Comparison of ENCODE assay signal across 8 cellular contexts in the genomic region with DNA sequence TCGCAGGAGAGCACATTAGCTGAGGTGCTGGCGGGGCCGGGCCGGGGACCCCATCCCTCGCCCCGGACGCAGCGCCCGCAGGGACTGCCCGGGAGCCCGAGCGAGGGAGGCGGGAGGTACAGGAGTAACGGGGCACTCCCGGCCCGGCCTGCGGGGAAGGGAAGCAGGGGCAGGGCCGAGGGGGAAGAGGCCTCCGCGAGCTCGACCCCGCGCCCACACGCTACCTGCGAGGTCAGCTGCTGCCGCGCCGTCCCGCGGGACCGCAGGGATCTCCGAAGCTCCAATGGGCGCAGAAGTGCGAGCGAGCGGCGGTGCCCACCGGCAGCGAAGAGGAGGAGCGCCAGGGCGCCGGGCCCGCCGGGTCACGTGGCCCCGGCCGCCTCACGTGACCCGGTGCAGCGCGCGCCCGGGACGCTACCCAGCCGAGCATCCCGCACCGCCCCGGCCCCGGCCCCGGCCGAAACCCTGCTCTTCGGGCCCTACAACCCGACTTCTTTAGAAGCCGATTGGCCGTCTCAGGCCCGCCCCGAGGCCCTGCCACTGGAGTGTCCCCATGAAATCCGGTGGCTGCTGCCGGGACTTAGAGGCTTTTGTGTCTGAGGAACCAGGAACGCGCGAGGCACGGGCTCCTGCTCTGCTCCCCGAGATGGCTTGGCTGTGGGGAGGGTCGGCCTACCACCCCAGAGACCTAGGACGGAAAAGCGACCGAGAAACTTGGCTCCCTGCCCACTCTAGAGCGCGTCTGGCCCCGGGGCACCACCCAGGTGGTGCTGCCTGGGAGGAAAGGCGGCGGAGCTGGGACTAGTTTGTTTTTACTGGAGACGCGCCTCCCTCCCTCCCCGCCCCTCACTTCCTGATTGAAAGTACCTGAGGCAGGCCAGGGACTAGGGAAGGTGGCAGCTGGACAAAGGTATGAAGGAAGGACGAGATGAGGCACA. TPM values are rescaled to one million over a fixed set of nuclear protein-coding genes. Genes with fewer than 3 reads are reported as not detected.
DNase-seq lines count a peak whose midpoint lies in the region; ATAC-seq and TF ChIP-seq lines count a peak whose summit lies in the region.

Gene RCBTB1 (minus strand): TSS at position 339 of the 938 bp plus-strand sequence. CDS start 18,279 bp downstream, outside the sequence.

- no peaks in the 10 kb centered on the region for H3K27me3 Mint-ChIP-seq in activated T-cell treated with anti-CD3 and anti-CD28 coated beads, Interleukin-2, amount 50 U/mL, for 72 hours (ENCODE audit: low read depth)

- H3K27ac ChIP-seq in esophagus squamous epithelium (peak within 1 kb of the TSS; percentile 80 to 90 (median 88)), muscle layer of duodenum (ENCODE audit: low read length) (no peak within 1 kb of the TSS)

- H3K4me1 Mint-ChIP-seq in activated T-cell treated with anti-CD3 and anti-CD28 coated beads, Interleukin-2, amount 50 U/mL, for 72 hours (ENCODE audit: low read depth) = peaks cover 37% of the 10 kb centered on the region

- H3K4me1 ChIP-seq in esophagus squamous epithelium = peaks cover 5 to 56% (median 17%) of the 10 kb centered on the region in 3 donors
- H3K4me1 ChIP-seq in muscle layer of duodenum (ENCODE audit: control insufficient read depth in 1 of 2, insufficient read depth in 2 of 2, low read length in 2 of 2) = peaks cover 4 to 7% of the 10 kb centered on the region in 2 donors

- H3K9me3 ChIP-seq in esophagus squamous epithelium (no peaks in the 10 kb centered on the region), muscle layer of duodenum (ENCODE audit: control insufficient read depth in 1 of 2, low read length in 2 of 2) (no peaks in the 10 kb centered on the region)

- H3K36me3 ChIP-seq in esophagus squamous epithelium (peaks cover 0 to 3% (median 0%) of the 10 kb centered on the region in 3 donors), muscle layer of duodenum (ENCODE audit: control insufficient read depth in 1 of 2, insufficient read depth in 2 of 2, low read length in 2 of 2) (no peaks in the 10 kb centered on the region)

- peaks cover 3 to 5% of the 10 kb centered on the region in 2 donors for H3K36me3 Mint-ChIP-seq in activated T-cell treated with anti-CD3 and anti-CD28 coated beads, Interleukin-2, amount 50 U/mL, for 72 hours (ENCODE audit: insufficient read depth in 2 of 2)

- peak within 1 kb of the TSS; percentile 95 to 97 for H3K4me3 Mint-ChIP-seq in activated T-cell treated with anti-CD3 and anti-CD28 coated beads, Interleukin-2, amount 50 U/mL, for 72 hours

- TF ChIP-seq CTCF in esophagus squamous epithelium (IDR thresholded peaks at IDR 0.05) = no peak

- DNase-seq in COR-L47 (lab: John Stamatoyannopoulos, UW) (peak; percentile 67), HK-2 (ENCODE audit: unreplicated experiment) (peak; percentile 59), OCI-M1 (lab: John Stamatoyannopoulos, UW) (peak; percentile 81), esophagus squamous epithelium (lab: John Stamatoyannopoulos, UW) (no peak)
- peak; percentile 79 to 80 for DNase-seq in activated T-cell treated with anti-CD3 and anti-CD28 coated beads, Interleukin-2, amount 50 U/mL, for 72 hours
- peak; percentile 35 for DNase-seq in stimulated activated CD8-positive, alpha-beta memory T cell treated with anti-CD3 and anti-CD28 coated beads, Interleukin-7, amount 100 ng/mL, for 24 hours (ENCODE audit: low read depth)

- peak in 2 of 4 donors; percentile 38 to 57 for TF ChIP-seq POLR2A in esophagus squamous epithelium (IDR thresholded peaks at IDR 0.05)

- H3K4me3 ChIP-seq in esophagus squamous epithelium (peak within 1 kb of the TSS; percentile 68 to 97 (median 78)), muscle layer of duodenum (ENCODE audit: low read depth in 1 of 2, low read length in 2 of 2) (peak within 1 kb of the TSS; percentile 75 to 94)

- H3K27ac Mint-ChIP-seq in activated T-cell treated with anti-CD3 and anti-CD28 coated beads, Interleukin-2, amount 50 U/mL, for 72 hours = peak within 1 kb of the TSS; percentile 97

- H3K27me3 ChIP-seq in esophagus squamous epithelium (no peaks in the 10 kb centered on the region), muscle layer of duodenum (ENCODE audit: low read depth, low read length) (no peaks in the 10 kb centered on the region)

- 0 to 2% methylated on average over 9 to 10 of the region's 87 CpGs for WGBS in esophagus squamous epithelium, 2 donors

- no peaks in the 10 kb centered on the region for H3K9me3 Mint-ChIP-seq in activated T-cell treated with anti-CD3 and anti-CD28 coated beads, Interleukin-2, amount 50 U/mL, for 72 hours

- intact Hi-C loops in esophagus squamous epithelium (cut with DNase I) = no loop called here

- peak; percentile 88 for ATAC-seq in GM19455 (IDR thresholded peaks at IDR 0.05; ENCODE audit: unreplicated experiment)
- peak; percentile 97 to 98 for ATAC-seq in activated T-cell treated with anti-CD3 and anti-CD28 coated beads, Interleukin-2, amount 50 U/mL, for 72 hours (replicated peaks in 1 of 2)

RNA-seq across cellular contexts. Expression of gene RCBTB1, which starts in this region (rescaled TPM):
- total RNA-seq in activated T-cell treated with anti-CD3 and anti-CD28 coated beads, Interleukin-2, amount 50 U/mL, for 72 hours = 10 to 100 TPM; 23.8 to 26.9 TPM
- 10 to 100 TPM in 1 of 4 donors, 1 to 10 TPM in 3; 2.0 to 15.1 (median 5.7) TPM for total RNA-seq in esophagus squamous epithelium
